Comparison of ENCODE assay signal across 29 cellular contexts in genomic region chr9:126043691-126044090, GRCh38.
"Had no signal": no experiment of that assay in that cellular context is flagged by ENCODE, and none has a peak within 500 bp of the region (broad histone marks: within the 10 kb centered on the region; RNA-seq: fewer than 3 reads in every experiment).

No MANE protein-coding gene starts in this region.

- H3K27ac ChIP-seq: breast epithelium, colonic mucosa, heart right ventricle, left ventricle myocardium inferior, right lobe of liver, skin epidermis, thoracic aorta, uterus had no signal

- H3K36me3 ChIP-seq: breast epithelium, colonic mucosa, heart right ventricle, left ventricle myocardium inferior, right lobe of liver, thoracic aorta, uterus had no signal

- H3K27me3 ChIP-seq: breast epithelium, colonic mucosa, right lobe of liver, uterus had no signal

- H3K4me1 ChIP-seq: breast epithelium, colonic mucosa, heart right ventricle, left ventricle myocardium inferior, right lobe of liver, uterus had no signal

- H3K4me3 ChIP-seq: breast epithelium, colonic mucosa, heart right ventricle, left ventricle myocardium inferior, lung, mucosa of descending colon, right lobe of liver, skin epidermis, thoracic aorta, uterus had no signal

- H3K4me3 Mint-ChIP-seq: activated CD4-positive, alpha-beta T cell treated with anti-CD3 and anti-CD28 coated beads for 36 hours; activated naive CD4-positive, alpha-beta T cell treated with anti-CD3 and anti-CD28 coated beads for 36 hours; activated naive CD8-positive, alpha-beta T cell treated with anti-CD3 and anti-CD28 coated beads for 36 hours; natural killer cell treated with Interleukin-12 subunit alpha and Interleukin-12 subunit beta and Interleukin-15 and Interleukin-18, amount 100 ng/mL, for 72 hours; T-helper 2 cell treated with Interferon-gamma antibody and Interleukin-4, amounts not matched to agents 5 μg/mL and 100 μg/mL, for 36 hours; type B pancreatic cell had no signal

- DNase-seq: activated CD4-positive, alpha-beta T cell treated with anti-CD3 and anti-CD28 coated beads for 36 hours; activated CD4-positive, alpha-beta T cell treated with anti-CD3 and anti-CD28 coated beads, Interleukin-2, amount 50 U/mL, for 48 hours; activated CD4-positive, CD25-positive, alpha-beta regulatory T cell; activated CD8-positive, alpha-beta memory T cell treated with anti-CD3 and anti-CD28 coated beads for 24 hours; activated effector memory CD4-positive, alpha-beta T cell treated with Interleukin-2 at 50 U/mL for 16 hours; activated naive CD4-positive, alpha-beta T cell treated with anti-CD3 and anti-CD28 coated beads for 36 hours; activated naive CD8-positive, alpha-beta T cell treated with anti-CD3 and anti-CD28 coated beads for 36 hours; amniotic stem cell; colonic mucosa; foreskin melanocyte; heart right ventricle; kidney glomerular epithelial cell; left ventricle myocardium inferior; mucosa of descending colon; posterior cingulate gyrus; right lobe of liver; stimulated activated CD4-positive, alpha-beta T cell treated with anti-CD3 and anti-CD28 coated beads, Interleukin-12 subunit alpha, Interleukin-12 subunit beta, amount 100 ng/mL, for 4 hours; stimulated activated CD4-positive, alpha-beta T cell treated with anti-CD3 and anti-CD28 coated beads, Interleukin-4, amount 100 ng/mL, for 1 hour; stimulated activated naive CD8-positive, alpha-beta T cell treated with anti-CD3 and anti-CD28 coated beads, Interleukin-15, Interleukin-2, amounts not matched to agents 100 U/mL and 50 U/mL, for 24 hours; T-helper 1 cell; uterus had no signal

- H3K36me3 Mint-ChIP-seq: activated naive CD8-positive, alpha-beta T cell treated with anti-CD3 and anti-CD28 coated beads for 36 hours; natural killer cell treated with Interleukin-12 subunit alpha and Interleukin-12 subunit beta and Interleukin-15 and Interleukin-18, amount 100 ng/mL, for 72 hours; type B pancreatic cell had no signal

- H3K9me3 Mint-ChIP-seq: natural killer cell treated with Interleukin-12 subunit alpha and Interleukin-12 subunit beta and Interleukin-15 and Interleukin-18, amount 100 ng/mL, for 72 hours had no signal

- ATAC-seq: activated CD4-positive, alpha-beta T cell treated with anti-CD3 and anti-CD28 coated beads for 36 hours; esophagus mucosa; heart right ventricle; mucosa of descending colon; natural killer cell treated with Interleukin-12 subunit alpha and Interleukin-12 subunit beta and Interleukin-15 and Interleukin-18, amount 100 ng/mL, for 72 hours; right lobe of liver; stimulated activated naive CD8-positive, alpha-beta T cell treated with anti-CD3 and anti-CD28 coated beads, Interleukin-15, Interleukin-2, amounts not matched to agents 100 U/mL and 50 U/mL, for 24 hours had no signal

- H3K9me3 ChIP-seq: colonic mucosa, right lobe of liver, uterus had no signal

- H3K4me1 Mint-ChIP-seq: activated CD4-positive, alpha-beta T cell treated with anti-CD3 and anti-CD28 coated beads for 36 hours; activated naive CD8-positive, alpha-beta T cell treated with anti-CD3 and anti-CD28 coated beads for 36 hours had no signal

- H3K27ac Mint-ChIP-seq: activated CD4-positive, alpha-beta T cell treated with anti-CD3 and anti-CD28 coated beads for 36 hours; activated naive CD4-positive, alpha-beta T cell treated with anti-CD3 and anti-CD28 coated beads for 36 hours; activated naive CD8-positive, alpha-beta T cell treated with anti-CD3 and anti-CD28 coated beads for 36 hours; natural killer cell treated with Interleukin-12 subunit alpha and Interleukin-12 subunit beta and Interleukin-15 and Interleukin-18, amount 100 ng/mL, for 72 hours; T-helper 2 cell treated with Interferon-gamma antibody and Interleukin-4, amounts not matched to agents 5 μg/mL and 100 μg/mL, for 36 hours; type B pancreatic cell had no signal
